8 cellular contexts compared by ENCODE assay signal in the genomic region with DNA sequence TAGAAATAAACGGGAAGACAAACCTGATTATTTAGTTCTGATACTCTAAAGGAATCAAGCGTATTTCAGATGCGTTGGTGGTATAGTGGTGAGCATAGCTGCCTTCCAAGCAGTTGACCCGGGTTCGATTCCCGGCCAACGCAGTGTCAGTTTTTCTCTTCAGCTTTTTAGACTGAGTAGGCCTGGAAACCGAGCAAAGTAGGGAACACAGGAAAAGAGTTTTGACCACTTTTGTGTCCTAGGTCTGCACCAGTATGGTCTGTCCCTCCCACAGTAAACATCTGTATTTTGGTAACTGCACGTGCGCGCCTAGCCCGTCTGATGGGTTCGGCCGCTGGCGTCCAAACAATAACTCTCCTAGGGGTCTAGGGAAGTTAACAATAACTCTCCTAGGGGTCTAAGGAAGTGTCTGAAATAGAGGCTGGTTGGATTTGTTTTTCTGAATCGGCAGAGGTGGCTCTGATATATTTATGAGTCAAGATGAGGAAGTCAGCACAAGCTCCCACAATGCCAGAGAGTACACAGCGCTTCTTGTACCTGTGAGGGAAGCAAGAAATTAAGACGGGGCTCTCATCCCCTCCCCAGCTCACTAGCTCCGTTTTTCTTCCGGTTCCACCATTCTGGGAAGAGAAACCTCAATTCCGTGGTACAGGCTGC. TPM values are rescaled to one million over a fixed set of nuclear protein-coding genes. Genes with fewer than 3 reads are reported as not detected.
DNase-seq lines count a peak whose midpoint lies in the region; ATAC-seq and TF ChIP-seq lines count a peak whose summit lies in the region.

No MANE protein-coding gene starts in this region.

- peak overlapping the region; percentile 85 for H3K4me3 ChIP-seq in AG04450 (ENCODE audit: low read depth, low read length)

- H3K9me3 ChIP-seq in AG04450 (ENCODE audit: control insufficient read depth, insufficient read depth, low read length): no peaks in the 10 kb centered on the region

- DNase-seq in AG04450 (ENCODE audit: low read depth, low spot score): peak; percentile 78
- DNase-seq in M059J (ENCODE audit: low read depth): peak; percentile 91
- DNase-seq in SHP77 treated with DMSO at 0.1 percent for 48 hours (lab: John Stamatoyannopoulos, UW): peak; percentile 96
- DNase-seq in activated gamma-delta T cell treated with anti-CD3 and anti-CD28 coated beads, Interleukin-2, amount 50 U/mL, for 16 hours (ENCODE audit: low read depth): peak; percentile 51
- DNase-seq in foreskin melanocyte: peak; percentile 87
- DNase-seq in occipital lobe (lab: John Stamatoyannopoulos, UW): peak; percentile 59

- TF ChIP-seq CTCF in AG04450 (IDR thresholded peaks at IDR 0.05; ENCODE audit: low read depth, low read length): no peak

- H3K27me3 ChIP-seq in AG04450 (ENCODE audit: control insufficient read depth, insufficient read depth, low read length): no peaks in the 10 kb centered on the region

- H3K27ac ChIP-seq in AG04450 (ENCODE audit: low read depth, low read length): peak overlapping the region; percentile 83
- H3K27ac ChIP-seq in temporal lobe (ENCODE audit: low read depth, low read length): peak overlapping the region; percentile 86

- peak; percentile 20 for ATAC-seq in GM19025 (IDR thresholded peaks at IDR 0.05; ENCODE audit: low read depth, unreplicated experiment)

- CTCF ChIA-PET in AG04450 (lab: Charles Lee): interaction anchor here (0.8 to 5.4 kb wide), 2 partner anchors 12 to 59 kb away, joined by 3 to 26 read pairs; no protein-coding TSS in a partner anchor

- POLR2A ChIA-PET in AG04450 (lab: Yijun Ruan, JAX): interaction anchor here (1.0 to 5.9 kb wide), 3 partner anchors 14 to 178 kb away, joined by 4 to 71 read pairs (median 12); a partner anchor contains a TSS

RNA-seq across cellular contexts. Expression of a gene that starts 15.6 kb away (rescaled TPM):
- polyA plus RNA-seq in AG04450 (2011; rRNA removed): not detected in 2 replicates
- polyA minus RNA-seq in AG04450 (2011; rRNA and poly(A)+ RNA removed): not detected in 2 replicates
- total RNA-seq in M059J (2014; rRNA removed; shearing (Covaris generic)): not detected in 2 replicates
- total RNA-seq in occipital lobe: not detected
- under 0.01 TPM for total RNA-seq in temporal lobe

RNA-seq across cellular contexts. Expression of a gene that starts 40.7 kb away (rescaled TPM):
- 156 and 229 TPM in 2 replicates for polyA plus RNA-seq in AG04450 (2011; rRNA removed)
- polyA minus RNA-seq in AG04450 (2011; rRNA and poly(A)+ RNA removed): 235 and 252 TPM in 2 replicates
- 651 and 749 TPM in 2 replicates for total RNA-seq in M059J (2014; rRNA removed; shearing (Covaris generic))
- total RNA-seq in occipital lobe: 317 TPM
- 144 TPM for total RNA-seq in temporal lobe

Comparison
In these comparisons a context has a peak if more than half of its experiments do, and no peak if none do; other contexts are left out.
1. Peak in every context shown above with its lines: DNase-seq, ATAC-seq, H3K4me3 ChIP-seq and H3K27ac ChIP-seq.